In genomic region chr6:24927234-24927955, GRCh38 we compare ENCODE assay signal across 12 cellular contexts. TPM values are rescaled to one million over a fixed set of nuclear protein-coding genes. Genes with fewer than 3 reads are reported as not detected.
DNase-seq lines count a peak whose midpoint lies in the region; ATAC-seq and TF ChIP-seq lines count a peak whose summit lies in the region.
"Had no signal": no experiment of that assay in that cellular context is flagged by ENCODE, and none has a peak within 500 bp of the region (broad histone marks: within the 10 kb centered on the region; RNA-seq: fewer than 3 reads in every experiment).

No MANE protein-coding gene starts in this region.

- H2AFZ ChIP-seq in GM23338: no peak overlapping the region

- H3K9me3 ChIP-seq in CD8-positive, alpha-beta memory T cell (ENCODE audit: low read length): no peaks in the 10 kb centered on the region
- no peaks in the 10 kb centered on the region for H3K9me3 ChIP-seq in KOPT-K1 (ENCODE audit: insufficient read depth, low read length, poor library complexity, severe bottlenecking)
- H3K9me3 ChIP-seq: heart right ventricle had no signal

- peaks cover 44% of the 10 kb centered on the region for H3K79me2 ChIP-seq in GM23338 (replicated peaks; ENCODE audit: insufficient read depth)

- DNase-seq in CD8-positive, alpha-beta memory T cell: peak in 2 of 5 donors; percentile 45 to 56
- no peak for DNase-seq in GM23338 (ENCODE audit: low spot score)
- no peak for DNase-seq in midbrain (lab: John Stamatoyannopoulos, UW)
- DNase-seq: activated gamma-delta T cell treated with Interleukin-2 at 50 U/mL for 16 hours, heart right ventricle, WERI-Rb-1 had no signal

- peak overlapping the region; percentile 66 to 97 (median 92) for H3K27ac Mint-ChIP-seq in CD8-positive, alpha-beta memory T cell
- H3K27ac Mint-ChIP-seq in activated naive CD8-positive, alpha-beta T cell: peak overlapping the region; percentile 93
- H3K27ac Mint-ChIP-seq in nephron: peak overlapping the region; percentile 9 to 85 (median 23)
- no peak overlapping the region for H3K27ac Mint-ChIP-seq in GM23338

- no peaks in the 10 kb centered on the region for H3K27me3 Mint-ChIP-seq in CD8-positive, alpha-beta memory T cell
- H3K27me3 Mint-ChIP-seq in activated naive CD8-positive, alpha-beta T cell: no peaks in the 10 kb centered on the region
- H3K27me3 Mint-ChIP-seq in nephron (ENCODE audit: low read depth) (no peaks in the 10 kb centered on the region), GM23338 (ENCODE audit: insufficient read depth, low read depth, poor library complexity) (no peaks in the 10 kb centered on the region)

- CTCF ChIA-PET in CD8-positive, alpha-beta memory T cell (lab: Charles Lee): interaction anchor here (1.2 to 4.5 kb wide), 4 partner anchors 7 to 64 kb away, joined by 3 to 43 read pairs (median 31); partner anchors contain the start of gene RIPOR2

- no peak for TF ChIP-seq CTCF in nephron (IDR thresholded peaks at IDR 0.05; ENCODE audit: unreplicated experiment in 3 of 3)
- TF ChIP-seq CTCF in GM23338 (conservative IDR thresholded peaks at IDR 0.05; ENCODE audit: low read depth in 2 of 2): no peak

- H3K27me3 ChIP-seq in CD8-positive, alpha-beta memory T cell (ENCODE audit: insufficient read depth, low read length, poor library complexity, severe bottlenecking): no peaks in the 10 kb centered on the region
- H3K27me3 ChIP-seq in GM23338 (ENCODE audit: insufficient read depth): no peaks in the 10 kb centered on the region
- H3K27me3 ChIP-seq: heart right ventricle had no signal

- H3K9me3 Mint-ChIP-seq in CD8-positive, alpha-beta memory T cell: peaks cover 0 to 5% (median 0%) of the 10 kb centered on the region in 5 donors
- peaks cover 5% of the 10 kb centered on the region for H3K9me3 Mint-ChIP-seq in activated naive CD8-positive, alpha-beta T cell (ENCODE audit: low read depth)
- H3K9me3 Mint-ChIP-seq in nephron: peaks cover 6% of the 10 kb centered on the region
- peaks cover 4% of the 10 kb centered on the region; the same call in 1 of the 3 replicates for H3K9me3 Mint-ChIP-seq in GM23338

- no peak overlapping the region for H3K4me2 ChIP-seq in GM23338

- H3K36me3 Mint-ChIP-seq in CD8-positive, alpha-beta memory T cell: peaks cover 26 to 69% (median 33%) of the 10 kb centered on the region in 3 donors
- peaks cover 5% of the 10 kb centered on the region for H3K36me3 Mint-ChIP-seq in activated naive CD8-positive, alpha-beta T cell
- H3K36me3 Mint-ChIP-seq in nephron (ENCODE audit: low read depth) (peaks cover 4% of the 10 kb centered on the region), GM23338 (ENCODE audit: low read depth) (peaks cover 5% of the 10 kb centered on the region)

- H3K36me3 ChIP-seq in CD8-positive, alpha-beta memory T cell (ENCODE audit: insufficient read depth, low read length): peaks cover 29% of the 10 kb centered on the region
- H3K36me3 ChIP-seq in KOPT-K1 (ENCODE audit: insufficient read depth, low read length): no peaks in the 10 kb centered on the region
- no peaks in the 10 kb centered on the region for H3K36me3 ChIP-seq in GM23338 (ENCODE audit: insufficient read depth)
- H3K36me3 ChIP-seq: heart right ventricle, WERI-Rb-1 had no signal

- POLR2A ChIA-PET in CD8-positive, alpha-beta memory T cell (lab: Charles Lee): interaction anchor here (1.0 to 1.1 kb wide), 3 partner anchors 10 to 64 kb away, joined by 3 to 6 read pairs (median 4); no protein-coding TSS in a partner anchor

- no peaks in the 10 kb centered on the region for H4K20me1 ChIP-seq in GM23338 (replicated peaks; ENCODE audit: insufficient read depth)

- peak overlapping the region; percentile 51 for H3K4me3 ChIP-seq in CD8-positive, alpha-beta memory T cell (ENCODE audit: low read length)
- H3K4me3 ChIP-seq in GM23338: no peak overlapping the region

- no peaks in the 10 kb centered on the region; the same call in 1 of the 2 replicates for H3F3A ChIP-seq in GM23338 (replicated peaks; ENCODE audit: low read depth)

- H3K4me1 ChIP-seq in CD8-positive, alpha-beta memory T cell (ENCODE audit: insufficient read depth, low read length): peaks cover 80% of the 10 kb centered on the region
- peaks cover 61% of the 10 kb centered on the region for H3K4me1 ChIP-seq in GM23338 (ENCODE audit: insufficient read depth)

- ATAC-seq in GM23338 (no peak), HG03521 (IDR thresholded peaks at IDR 0.05; ENCODE audit: unreplicated experiment) (no peak), HG02870 (IDR thresholded peaks at IDR 0.05; ENCODE audit: unreplicated experiment) (no peak)
- ATAC-seq: HCT116, heart right ventricle had no signal

- peaks cover 75 to 99% (median 93%) of the 10 kb centered on the region in 3 donors for H3K4me1 Mint-ChIP-seq in CD8-positive, alpha-beta memory T cell
- peaks cover 89% of the 10 kb centered on the region for H3K4me1 Mint-ChIP-seq in activated naive CD8-positive, alpha-beta T cell (ENCODE audit: low read depth)
- H3K4me1 Mint-ChIP-seq in nephron: peaks cover 64% of the 10 kb centered on the region
- peaks cover 61% of the 10 kb centered on the region for H3K4me1 Mint-ChIP-seq in GM23338

- peak overlapping the region; percentile 85 to 99 (median 98) for H3K4me3 Mint-ChIP-seq in CD8-positive, alpha-beta memory T cell
- peak overlapping the region; percentile 97 for H3K4me3 Mint-ChIP-seq in activated naive CD8-positive, alpha-beta T cell
- H3K4me3 Mint-ChIP-seq in nephron (peak overlapping the region in 2 of 3 experiments; percentile 8 to 36), GM23338 (no peak overlapping the region; the same call in 2 of the 3 replicates)

- H3K27ac ChIP-seq in CD8-positive, alpha-beta memory T cell (ENCODE audit: low read depth, low read length): peak overlapping the region; percentile 5
- H3K27ac ChIP-seq in KOPT-K1 (ENCODE audit: low read depth, low read length, poor library complexity, severe bottlenecking) (peak overlapping the region; percentile 89), GM23338 (ENCODE audit: low read depth) (no peak overlapping the region)
- H3K27ac ChIP-seq: WERI-Rb-1 had no signal

- 0 out of 2 replicates have a peak, but pooled peaks cover 6% of the 10 kb centered on the region for H3K9me2 ChIP-seq in GM23338 (ENCODE audit: insufficient read depth)

TF ChIP-seq in GM23338, 12 proteins besides CTCF, POLR2A, EP300 and RAD21 (continues in another document):
- TF ChIP-seq STAT1 (IDR thresholded peaks at IDR 0.05; ENCODE audit: unreplicated experiment) (no peak), ZNF331 (CRISPR knock-in tag; IDR thresholded peaks at IDR 0.05; ENCODE audit: low read depth) (no peak), ZNF462 (CRISPR knock-in tag; IDR thresholded peaks at IDR 0.05) (no peak)

RNA-seq across cellular contexts. Expression of gene RIPOR2, which starts 8.4 kb away (rescaled TPM):
- 10 to 100 TPM; 54.4 to 58.2 TPM for total RNA-seq in CD8-positive, alpha-beta memory T cell
- 427 TPM for polyA plus RNA-seq in CD8-positive, alpha-beta memory T cell
- total RNA-seq in GM23338 (2014; rRNA removed; shearing (Covaris generic)): 22.5 TPM in 2 replicates
- 8.8 and 9.5 TPM in 2 replicates for polyA plus RNA-seq in GM23338 (2016; fragmentation: Nextera tagmentation; extraction: Ambion mirVana)
